In the genomic region with DNA sequence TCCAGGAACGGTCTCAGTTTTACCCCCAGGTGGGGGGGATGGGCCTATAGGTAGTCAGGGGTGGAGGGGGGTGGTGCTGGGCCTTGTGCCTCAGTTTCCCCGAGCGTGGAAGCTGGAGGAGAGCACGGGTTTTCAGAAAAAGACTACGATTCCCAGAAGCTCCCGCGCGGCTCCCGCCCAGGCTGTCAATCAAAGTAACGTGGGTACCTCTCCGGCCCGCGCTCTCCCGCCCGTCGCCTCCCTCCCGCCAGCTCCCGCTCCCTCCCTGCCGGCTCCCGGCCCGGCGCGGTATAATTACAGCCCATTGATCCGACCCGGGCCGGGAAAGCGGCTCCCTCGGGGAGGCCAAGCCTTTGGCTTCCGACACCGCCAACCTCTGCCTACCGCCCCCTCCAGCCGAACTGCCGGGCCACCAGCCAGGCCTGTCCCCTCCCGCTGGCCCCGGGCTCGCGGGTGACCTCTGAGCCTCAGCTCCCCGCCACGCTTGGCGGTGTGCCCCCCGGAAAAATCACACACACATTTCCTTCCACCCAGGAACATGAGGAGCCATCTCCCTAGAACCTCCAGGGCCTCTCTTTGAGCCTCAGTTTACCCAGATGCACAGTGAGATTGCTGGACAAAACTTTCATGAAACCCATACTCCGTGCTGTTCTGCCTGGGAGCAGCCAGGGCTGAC, we compare ENCODE assay signal across 1 cellular context.
A peak's percentile ranks its signal among the peaks of the same experiment; 100 is the strongest.
TF ChIP-seq lines count a peak whose summit lies in the region.

No MANE protein-coding gene starts in this region.

TF ChIP-seq in HepG2, 621 proteins besides CTCF, POLR2A, EP300 and RAD21 (continued from another document and continues in another):
- TF ChIP-seq NR2C2 (CRISPR knock-in tag; IDR thresholded peaks at IDR 0.05; ENCODE audit: borderline replicate concordance): no peak; the same call in 1 of the 2 replicates
- TF ChIP-seq TSC22D2 (CRISPR knock-in tag; IDR thresholded peaks at IDR 0.05; ENCODE audit: borderline replicate concordance): no peak
- TF ChIP-seq, protein P1, sequence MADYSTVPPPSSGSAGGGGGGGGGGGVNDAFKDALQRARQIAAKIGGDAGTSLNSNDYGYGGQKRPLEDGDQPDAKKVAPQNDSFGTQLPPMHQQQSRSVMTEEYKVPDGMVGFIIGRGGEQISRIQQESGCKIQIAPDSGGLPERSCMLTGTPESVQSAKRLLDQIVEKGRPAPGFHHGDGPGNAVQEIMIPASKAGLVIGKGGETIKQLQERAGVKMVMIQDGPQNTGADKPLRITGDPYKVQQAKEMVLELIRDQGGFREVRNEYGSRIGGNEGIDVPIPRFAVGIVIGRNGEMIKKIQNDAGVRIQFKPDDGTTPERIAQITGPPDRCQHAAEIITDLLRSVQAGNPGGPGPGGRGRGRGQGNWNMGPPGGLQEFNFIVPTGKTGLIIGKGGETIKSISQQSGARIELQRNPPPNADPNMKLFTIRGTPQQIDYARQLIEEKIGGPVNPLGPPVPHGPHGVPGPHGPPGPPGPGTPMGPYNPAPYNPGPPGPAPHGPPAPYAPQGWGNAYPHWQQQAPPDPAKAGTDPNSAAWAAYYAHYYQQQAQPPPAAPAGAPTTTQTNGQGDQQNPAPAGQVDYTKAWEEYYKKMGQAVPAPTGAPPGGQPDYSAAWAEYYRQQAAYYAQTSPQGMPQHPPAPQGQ (CRISPR knock-in tag; IDR thresholded peaks at IDR 0.05; ENCODE audit: borderline replicate concordance): no peak
- 0 out of 2 replicates have a peak, but pooled peaks have one; percentile 12 for TF ChIP-seq HES4 (CRISPR knock-in tag; IDR thresholded peaks at IDR 0.05; ENCODE audit: borderline replicate concordance)
- no peak for TF ChIP-seq ZNF367 (CRISPR knock-in tag; IDR thresholded peaks at IDR 0.05; ENCODE audit: borderline replicate concordance)
- TF ChIP-seq GZF1 (CRISPR knock-in tag; IDR thresholded peaks at IDR 0.05): no peak
- TF ChIP-seq, protein P2, sequence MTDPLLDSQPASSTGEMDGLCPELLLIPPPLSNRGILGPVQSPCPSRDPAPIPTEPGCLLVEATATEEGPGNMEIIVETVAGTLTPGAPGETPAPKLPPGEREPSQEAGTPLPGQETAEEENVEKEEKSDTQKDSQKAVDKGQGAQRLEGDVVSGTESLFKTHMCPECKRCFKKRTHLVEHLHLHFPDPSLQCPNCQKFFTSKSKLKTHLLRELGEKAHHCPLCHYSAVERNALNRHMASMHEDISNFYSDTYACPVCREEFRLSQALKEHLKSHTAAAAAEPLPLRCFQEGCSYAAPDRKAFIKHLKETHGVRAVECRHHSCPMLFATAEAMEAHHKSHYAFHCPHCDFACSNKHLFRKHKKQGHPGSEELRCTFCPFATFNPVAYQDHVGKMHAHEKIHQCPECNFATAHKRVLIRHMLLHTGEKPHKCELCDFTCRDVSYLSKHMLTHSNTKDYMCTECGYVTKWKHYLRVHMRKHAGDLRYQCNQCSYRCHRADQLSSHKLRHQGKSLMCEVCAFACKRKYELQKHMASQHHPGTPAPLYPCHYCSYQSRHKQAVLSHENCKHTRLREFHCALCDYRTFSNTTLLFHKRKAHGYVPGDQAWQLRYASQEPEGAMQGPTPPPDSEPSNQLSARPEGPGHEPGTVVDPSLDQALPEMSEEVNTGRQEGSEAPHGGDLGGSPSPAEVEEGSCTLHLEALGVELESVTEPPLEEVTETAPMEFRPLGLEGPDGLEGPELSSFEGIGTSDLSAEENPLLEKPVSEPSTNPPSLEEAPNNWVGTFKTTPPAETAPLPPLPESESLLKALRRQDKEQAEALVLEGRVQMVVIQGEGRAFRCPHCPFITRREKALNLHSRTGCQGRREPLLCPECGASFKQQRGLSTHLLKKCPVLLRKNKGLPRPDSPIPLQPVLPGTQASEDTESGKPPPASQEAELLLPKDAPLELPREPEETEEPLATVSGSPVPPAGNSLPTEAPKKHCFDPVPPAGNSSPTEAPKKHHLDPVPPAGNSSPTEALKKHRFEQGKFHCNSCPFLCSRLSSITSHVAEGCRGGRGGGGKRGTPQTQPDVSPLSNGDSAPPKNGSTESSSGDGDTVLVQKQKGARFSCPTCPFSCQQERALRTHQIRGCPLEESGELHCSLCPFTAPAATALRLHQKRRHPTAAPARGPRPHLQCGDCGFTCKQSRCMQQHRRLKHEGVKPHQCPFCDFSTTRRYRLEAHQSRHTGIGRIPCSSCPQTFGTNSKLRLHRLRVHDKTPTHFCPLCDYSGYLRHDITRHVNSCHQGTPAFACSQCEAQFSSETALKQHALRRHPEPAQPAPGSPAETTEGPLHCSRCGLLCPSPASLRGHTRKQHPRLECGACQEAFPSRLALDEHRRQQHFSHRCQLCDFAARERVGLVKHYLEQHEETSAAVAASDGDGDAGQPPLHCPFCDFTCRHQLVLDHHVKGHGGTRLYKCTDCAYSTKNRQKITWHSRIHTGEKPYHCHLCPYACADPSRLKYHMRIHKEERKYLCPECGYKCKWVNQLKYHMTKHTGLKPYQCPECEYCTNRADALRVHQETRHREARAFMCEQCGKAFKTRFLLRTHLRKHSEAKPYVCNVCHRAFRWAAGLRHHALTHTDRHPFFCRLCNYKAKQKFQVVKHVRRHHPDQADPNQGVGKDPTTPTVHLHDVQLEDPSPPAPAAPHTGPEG (CRISPR knock-in tag; IDR thresholded peaks at IDR 0.05): no peak
- TF ChIP-seq RARA (CRISPR knock-in tag; IDR thresholded peaks at IDR 0.05): 0 out of 2 replicates have a peak, but pooled peaks have one; percentile 37
- TF ChIP-seq PCBP2 (optimal IDR thresholded peaks at IDR 0.05; ENCODE audit: low read depth, low read length, poor library complexity, severe bottlenecking): no peak
- TF ChIP-seq NFATC3 (CRISPR knock-in tag; IDR thresholded peaks at IDR 0.05): no peak; the same call in 1 of the 2 replicates
- TF ChIP-seq, protein P3, sequence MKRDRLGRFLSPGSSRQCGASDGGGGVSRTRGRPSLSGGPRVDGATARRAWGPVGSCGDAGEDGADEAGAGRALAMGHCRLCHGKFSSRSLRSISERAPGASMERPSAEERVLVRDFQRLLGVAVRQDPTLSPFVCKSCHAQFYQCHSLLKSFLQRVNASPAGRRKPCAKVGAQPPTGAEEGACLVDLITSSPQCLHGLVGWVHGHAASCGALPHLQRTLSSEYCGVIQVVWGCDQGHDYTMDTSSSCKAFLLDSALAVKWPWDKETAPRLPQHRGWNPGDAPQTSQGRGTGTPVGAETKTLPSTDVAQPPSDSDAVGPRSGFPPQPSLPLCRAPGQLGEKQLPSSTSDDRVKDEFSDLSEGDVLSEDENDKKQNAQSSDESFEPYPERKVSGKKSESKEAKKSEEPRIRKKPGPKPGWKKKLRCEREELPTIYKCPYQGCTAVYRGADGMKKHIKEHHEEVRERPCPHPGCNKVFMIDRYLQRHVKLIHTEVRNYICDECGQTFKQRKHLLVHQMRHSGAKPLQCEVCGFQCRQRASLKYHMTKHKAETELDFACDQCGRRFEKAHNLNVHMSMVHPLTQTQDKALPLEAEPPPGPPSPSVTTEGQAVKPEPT (CRISPR knock-in tag; IDR thresholded peaks at IDR 0.05; ENCODE audit: low read depth): peak; percentile 99
- TF ChIP-seq HNRNPL (IDR thresholded peaks at IDR 0.05; ENCODE audit: low read depth, low read length): 0 out of 2 replicates have a peak, but pooled peaks have one; percentile 26
- no peak for TF ChIP-seq SMYD3 (CRISPR knock-in tag; IDR thresholded peaks at IDR 0.05)
- TF ChIP-seq CC2D1A (CRISPR knock-in tag; IDR thresholded peaks at IDR 0.05): no peak
- TF ChIP-seq ZNF530 (CRISPR knock-in tag; IDR thresholded peaks at IDR 0.05; ENCODE audit: low read depth): no peak
- TF ChIP-seq ZNF12 (CRISPR knock-in tag; IDR thresholded peaks at IDR 0.05): no peak
- no peak for TF ChIP-seq ZNF207 (IDR thresholded peaks at IDR 0.05; ENCODE audit: borderline replicate concordance)
- TF ChIP-seq ZNF674 (CRISPR knock-in tag; IDR thresholded peaks at IDR 0.05; ENCODE audit: low read depth): no peak
- TF ChIP-seq, protein P4, sequence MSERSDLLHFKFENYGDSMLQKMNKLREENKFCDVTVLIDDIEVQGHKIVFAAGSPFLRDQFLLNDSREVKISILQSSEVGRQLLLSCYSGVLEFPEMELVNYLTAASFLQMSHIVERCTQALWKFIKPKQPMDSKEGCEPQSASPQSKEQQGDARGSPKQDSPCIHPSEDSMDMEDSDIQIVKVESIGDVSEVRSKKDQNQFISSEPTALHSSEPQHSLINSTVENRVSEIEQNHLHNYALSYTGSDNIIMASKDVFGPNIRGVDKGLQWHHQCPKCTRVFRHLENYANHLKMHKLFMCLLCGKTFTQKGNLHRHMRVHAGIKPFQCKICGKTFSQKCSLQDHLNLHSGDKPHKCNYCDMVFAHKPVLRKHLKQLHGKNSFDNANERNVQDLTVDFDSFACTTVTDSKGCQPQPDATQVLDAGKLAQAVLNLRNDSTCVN (CRISPR knock-in tag; IDR thresholded peaks at IDR 0.05; ENCODE audit: borderline replicate concordance): 0 out of 2 replicates have a peak, but pooled peaks have one; percentile 32
- TF ChIP-seq, protein P5, sequence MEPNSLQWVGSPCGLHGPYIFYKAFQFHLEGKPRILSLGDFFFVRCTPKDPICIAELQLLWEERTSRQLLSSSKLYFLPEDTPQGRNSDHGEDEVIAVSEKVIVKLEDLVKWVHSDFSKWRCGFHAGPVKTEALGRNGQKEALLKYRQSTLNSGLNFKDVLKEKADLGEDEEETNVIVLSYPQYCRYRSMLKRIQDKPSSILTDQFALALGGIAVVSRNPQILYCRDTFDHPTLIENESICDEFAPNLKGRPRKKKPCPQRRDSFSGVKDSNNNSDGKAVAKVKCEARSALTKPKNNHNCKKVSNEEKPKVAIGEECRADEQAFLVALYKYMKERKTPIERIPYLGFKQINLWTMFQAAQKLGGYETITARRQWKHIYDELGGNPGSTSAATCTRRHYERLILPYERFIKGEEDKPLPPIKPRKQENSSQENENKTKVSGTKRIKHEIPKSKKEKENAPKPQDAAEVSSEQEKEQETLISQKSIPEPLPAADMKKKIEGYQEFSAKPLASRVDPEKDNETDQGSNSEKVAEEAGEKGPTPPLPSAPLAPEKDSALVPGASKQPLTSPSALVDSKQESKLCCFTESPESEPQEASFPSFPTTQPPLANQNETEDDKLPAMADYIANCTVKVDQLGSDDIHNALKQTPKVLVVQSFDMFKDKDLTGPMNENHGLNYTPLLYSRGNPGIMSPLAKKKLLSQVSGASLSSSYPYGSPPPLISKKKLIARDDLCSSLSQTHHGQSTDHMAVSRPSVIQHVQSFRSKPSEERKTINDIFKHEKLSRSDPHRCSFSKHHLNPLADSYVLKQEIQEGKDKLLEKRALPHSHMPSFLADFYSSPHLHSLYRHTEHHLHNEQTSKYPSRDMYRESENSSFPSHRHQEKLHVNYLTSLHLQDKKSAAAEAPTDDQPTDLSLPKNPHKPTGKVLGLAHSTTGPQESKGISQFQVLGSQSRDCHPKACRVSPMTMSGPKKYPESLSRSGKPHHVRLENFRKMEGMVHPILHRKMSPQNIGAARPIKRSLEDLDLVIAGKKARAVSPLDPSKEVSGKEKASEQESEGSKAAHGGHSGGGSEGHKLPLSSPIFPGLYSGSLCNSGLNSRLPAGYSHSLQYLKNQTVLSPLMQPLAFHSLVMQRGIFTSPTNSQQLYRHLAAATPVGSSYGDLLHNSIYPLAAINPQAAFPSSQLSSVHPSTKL (CRISPR knock-in tag; IDR thresholded peaks at IDR 0.05): peak; percentile 58; the same call in 1 of the 2 replicates
- TF ChIP-seq ZNF589 (CRISPR knock-in tag; conservative IDR thresholded peaks at IDR 0.05): peak; percentile 89; the same call in 1 of the 2 replicates
- TF ChIP-seq, protein P6, sequence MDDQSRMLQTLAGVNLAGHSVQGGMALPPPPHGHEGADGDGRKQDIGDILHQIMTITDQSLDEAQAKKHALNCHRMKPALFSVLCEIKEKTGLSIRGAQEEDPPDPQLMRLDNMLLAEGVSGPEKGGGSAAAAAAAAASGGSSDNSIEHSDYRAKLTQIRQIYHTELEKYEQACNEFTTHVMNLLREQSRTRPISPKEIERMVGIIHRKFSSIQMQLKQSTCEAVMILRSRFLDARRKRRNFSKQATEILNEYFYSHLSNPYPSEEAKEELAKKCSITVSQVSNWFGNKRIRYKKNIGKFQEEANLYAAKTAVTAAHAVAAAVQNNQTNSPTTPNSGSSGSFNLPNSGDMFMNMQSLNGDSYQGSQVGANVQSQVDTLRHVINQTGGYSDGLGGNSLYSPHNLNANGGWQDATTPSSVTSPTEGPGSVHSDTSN (CRISPR knock-in tag; IDR thresholded peaks at IDR 0.05; ENCODE audit: borderline replicate concordance): peak; percentile 61; the same call in 1 of the 2 replicates
- TF ChIP-seq, protein P7, sequence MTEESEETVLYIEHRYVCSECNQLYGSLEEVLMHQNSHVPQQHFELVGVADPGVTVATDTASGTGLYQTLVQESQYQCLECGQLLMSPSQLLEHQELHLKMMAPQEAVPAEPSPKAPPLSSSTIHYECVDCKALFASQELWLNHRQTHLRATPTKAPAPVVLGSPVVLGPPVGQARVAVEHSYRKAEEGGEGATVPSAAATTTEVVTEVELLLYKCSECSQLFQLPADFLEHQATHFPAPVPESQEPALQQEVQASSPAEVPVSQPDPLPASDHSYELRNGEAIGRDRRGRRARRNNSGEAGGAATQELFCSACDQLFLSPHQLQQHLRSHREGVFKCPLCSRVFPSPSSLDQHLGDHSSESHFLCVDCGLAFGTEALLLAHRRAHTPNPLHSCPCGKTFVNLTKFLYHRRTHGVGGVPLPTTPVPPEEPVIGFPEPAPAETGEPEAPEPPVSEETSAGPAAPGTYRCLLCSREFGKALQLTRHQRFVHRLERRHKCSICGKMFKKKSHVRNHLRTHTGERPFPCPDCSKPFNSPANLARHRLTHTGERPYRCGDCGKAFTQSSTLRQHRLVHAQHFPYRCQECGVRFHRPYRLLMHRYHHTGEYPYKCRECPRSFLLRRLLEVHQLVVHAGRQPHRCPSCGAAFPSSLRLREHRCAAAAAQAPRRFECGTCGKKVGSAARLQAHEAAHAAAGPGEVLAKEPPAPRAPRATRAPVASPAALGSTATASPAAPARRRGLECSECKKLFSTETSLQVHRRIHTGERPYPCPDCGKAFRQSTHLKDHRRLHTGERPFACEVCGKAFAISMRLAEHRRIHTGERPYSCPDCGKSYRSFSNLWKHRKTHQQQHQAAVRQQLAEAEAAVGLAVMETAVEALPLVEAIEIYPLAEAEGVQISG (CRISPR knock-in tag; IDR thresholded peaks at IDR 0.05): peak; percentile 61
- TF ChIP-seq GLI4 (CRISPR knock-in tag; IDR thresholded peaks at IDR 0.05; ENCODE audit: borderline replicate concordance): no peak
- TF ChIP-seq, protein P8, sequence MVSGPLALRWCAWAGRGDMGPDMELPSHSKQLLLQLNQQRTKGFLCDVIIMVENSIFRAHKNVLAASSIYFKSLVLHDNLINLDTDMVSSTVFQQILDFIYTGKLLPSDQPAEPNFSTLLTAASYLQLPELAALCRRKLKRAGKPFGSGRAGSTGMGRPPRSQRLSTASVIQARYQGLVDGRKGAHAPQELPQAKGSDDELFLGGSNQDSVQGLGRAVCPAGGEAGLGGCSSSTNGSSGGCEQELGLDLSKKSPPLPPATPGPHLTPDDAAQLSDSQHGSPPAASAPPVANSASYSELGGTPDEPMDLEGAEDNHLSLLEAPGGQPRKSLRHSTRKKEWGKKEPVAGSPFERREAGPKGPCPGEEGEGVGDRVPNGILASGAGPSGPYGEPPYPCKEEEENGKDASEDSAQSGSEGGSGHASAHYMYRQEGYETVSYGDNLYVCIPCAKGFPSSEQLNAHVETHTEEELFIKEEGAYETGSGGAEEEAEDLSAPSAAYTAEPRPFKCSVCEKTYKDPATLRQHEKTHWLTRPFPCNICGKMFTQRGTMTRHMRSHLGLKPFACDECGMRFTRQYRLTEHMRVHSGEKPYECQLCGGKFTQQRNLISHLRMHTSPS (CRISPR knock-in tag; IDR thresholded peaks at IDR 0.05; ENCODE audit: low read depth): no peak
- no peak for TF ChIP-seq ZBTB21 (CRISPR knock-in tag; IDR thresholded peaks at IDR 0.05)
- no peak; the same call in none of the 2 replicates for TF ChIP-seq AHR (CRISPR knock-in tag; IDR thresholded peaks at IDR 0.05)
- TF ChIP-seq ONECUT2 (CRISPR knock-in tag; IDR thresholded peaks at IDR 0.05): peak; percentile 70
- no peak for TF ChIP-seq ZNF598 (CRISPR knock-in tag; IDR thresholded peaks at IDR 0.05; ENCODE audit: borderline replicate concordance)
- TF ChIP-seq ZNF816 (CRISPR knock-in tag; IDR thresholded peaks at IDR 0.05; ENCODE audit: borderline replicate concordance): peak; percentile 98
